ENCODE assay signal across 23 cellular contexts in genomic region chr3:17014286-17014685, GRCh38.
DNase-seq lines count a peak whose midpoint lies in the region; ATAC-seq, FAIRE-seq and TF ChIP-seq lines count a peak whose summit lies in the region.
"Had no signal": no experiment of that assay in that cellular context is flagged by ENCODE, and none has a peak within 500 bp of the region (broad histone marks: within the 10 kb centered on the region; RNA-seq: fewer than 3 reads in every experiment).

No MANE protein-coding gene starts in this region.

- 5% methylated on average over 2 of the region's 2 CpGs for WGBS in HepG2 (ENCODE audit: low lambda C conversion rate)

- TF ChIP-seq POLR2A in HepG2 (IDR thresholded peaks at IDR 0.05; ENCODE audit: insufficient read depth in 1 of 2, low read depth in 2 of 2, low read length in 2 of 2): no peak

- intact Hi-C loops in CD8-positive, alpha-beta T cell (cut with DNase I, micrococcal nuclease): no loop called here
- intact Hi-C loops in HepG2 (cut with micrococcal nuclease; ENCODE audit: unreplicated experiment): no loop called here

- H3K79me2 ChIP-seq in HepG2 (ENCODE audit: insufficient read depth, low read length): no peaks in the 10 kb centered on the region

- H3K36me3 Mint-ChIP-seq in CD8-positive, alpha-beta T cell: peaks cover 79% of the 10 kb centered on the region
- peaks cover 30% of the 10 kb centered on the region for H3K36me3 Mint-ChIP-seq in central memory CD8-positive, alpha-beta T cell (ENCODE audit: insufficient read depth)

- CTCF ChIA-PET in CD8-positive, alpha-beta T cell (lab: Charles Lee): interaction anchor here (0.6 to 1.2 kb wide), 2 partner anchors 29 to 1538 kb away, joined by 3 read pairs; no protein-coding TSS in a partner anchor
- CTCF ChIA-PET in HepG2 (lab: Yijun Ruan, JAX; ENCODE audit: low intra/inter-chr PET ratio, low total read pairs): no interaction called here

- H3K4me3 ChIP-seq in CD8-positive, alpha-beta T cell (ENCODE audit: low read depth, low read length): no peak overlapping the region
- no peak overlapping the region for H3K4me3 ChIP-seq in HepG2 (replicated peaks in 1 of 3; ENCODE audit: insufficient read depth in 1 of 3, low read depth in 2 of 3, low read length in 3 of 3)
- H3K4me3 ChIP-seq: GM23338 had no signal

- no TSS peak for BruUV-seq in HepG2 (replicated peaks; lab: Mats Ljungman, UMichigan)

- H3K27ac ChIP-seq in CD8-positive, alpha-beta T cell (ENCODE audit: low read depth, low read length): no peak overlapping the region
- H3K27ac ChIP-seq in HepG2 (ENCODE audit: extremely low read length, insufficient read depth, low read length): no peak overlapping the region
- H3K27ac ChIP-seq: C4-2B, RWPE1 had no signal

- H3K27ac Mint-ChIP-seq in CD8-positive, alpha-beta T cell: peak overlapping the region; percentile 28
- H3K27ac Mint-ChIP-seq in central memory CD8-positive, alpha-beta T cell (ENCODE audit: low read depth): peak overlapping the region; percentile 47
- H3K27ac Mint-ChIP-seq: GM23338 had no signal

- TF ChIP-seq EP300 in HepG2 (IDR thresholded peaks at IDR 0.05; ENCODE audit: low read depth in 2 of 2, low read length in 2 of 2): no peak
- no peak for TF ChIP-seq EP300 in HepG2 (CRISPR knock-in tag; IDR thresholded peaks at IDR 0.05; ENCODE audit: borderline replicate concordance)

- no peak for TF ChIP-seq CTCF in CD8-positive, alpha-beta T cell (IDR thresholded peaks at IDR 0.05)
- no peak for TF ChIP-seq CTCF in HepG2 (CRISPR knock-in tag; IDR thresholded peaks at IDR 0.05)

- peaks cover 51% of the 10 kb centered on the region for H3K4me1 Mint-ChIP-seq in CD8-positive, alpha-beta T cell (ENCODE audit: low read depth)
- peaks cover 58% of the 10 kb centered on the region for H3K4me1 Mint-ChIP-seq in central memory CD8-positive, alpha-beta T cell

- POLR2A ChIA-PET in CD8-positive, alpha-beta T cell (lab: Charles Lee): no interaction called here
- POLR2A ChIA-PET in HepG2 (lab: Yijun Ruan, JAX): no interaction called here

- no peak overlapping the region for H3K4me3 Mint-ChIP-seq in CD8-positive, alpha-beta T cell
- no peak overlapping the region for H3K4me3 Mint-ChIP-seq in central memory CD8-positive, alpha-beta T cell
- H3K4me3 Mint-ChIP-seq: GM23338 had no signal

- ATAC-seq in CD8-positive, alpha-beta T cell: no peak
- ATAC-seq in central memory CD8-positive, alpha-beta T cell (replicated peaks; ENCODE audit: extremely low read depth, poor library complexity, severe bottlenecking): no peak
- no peak for ATAC-seq in HepG2

- peaks cover 14% of the 10 kb centered on the region for H3K36me3 ChIP-seq in CD8-positive, alpha-beta T cell (ENCODE audit: insufficient read depth, low read length)
- no peaks in the 10 kb centered on the region for H3K36me3 ChIP-seq in HepG2 (replicated peaks in 1 of 2; ENCODE audit: control insufficient read depth in 1 of 2, insufficient read depth in 2 of 2, low read length in 2 of 2)

- FAIRE-seq in HepG2 (lab: Jason Lieb, UNC): peak; percentile 18
- FAIRE-seq: HTR-8/SVneo had no signal

- no peak overlapping the region for H3K4me2 ChIP-seq in HepG2 (ENCODE audit: low read depth, low read length)
- H3K4me2 ChIP-seq: GM23338 had no signal

- H3K4me1 ChIP-seq in CD8-positive, alpha-beta T cell (ENCODE audit: insufficient read depth, low read length): no peaks in the 10 kb centered on the region
- H3K4me1 ChIP-seq in HepG2 (ENCODE audit: insufficient read depth, low read length): peaks cover 12% of the 10 kb centered on the region

- no peak for DNase-seq in CD8-positive, alpha-beta T cell
- DNase-seq in central memory CD8-positive, alpha-beta T cell (ENCODE audit: low spot score in 2 of 2): no peak
- DNase-seq in HepG2 (ENCODE audit: low spot score) (peak; percentile 4), renal cortical epithelial cell (ENCODE audit: low read depth) (peak; percentile 21), hepatic stellate cell (ENCODE audit: low spot score) (no peak), DMS153 treated with DMSO at 0.1 percent for 48 hours (lab: John Stamatoyannopoulos, UW; ENCODE audit: unreplicated experiment) (no peak), DMS 273 (lab: John Stamatoyannopoulos, UW; ENCODE audit: unreplicated experiment) (no peak)
- DNase-seq in stimulated activated CD4-positive, alpha-beta T cell treated with anti-CD3 and anti-CD28 coated beads, Interleukin-15, amount 100 ng/mL, for 24 hours: no peak
- DNase-seq: DMS79 treated with DMSO at 0.1 percent for 48 hours; HCEC 1CT; IMR-90; NCI-H1105; NCI-H2029 treated with DMSO at 0.1 percent for 48 hours; NCI-H2171; NCI-H345; NCI-H524; NCI-H774; NK-92 treated with Interleukin-12 subunit alpha and Interleukin-12 subunit beta, amount 100 ng/mL, for 24 hours; SHP77 treated with DMSO at 0.1 percent for 48 hours had no signal

- in situ Hi-C loops in HepG2 (cut with HindIII; ENCODE audit: extremely low pct_ligation_motif_present, low pct_unique_long_range_greater_than_20kb): no loop called here

- no peak for TF ChIP-seq RAD21 in HepG2 (CRISPR knock-in tag; IDR thresholded peaks at IDR 0.05)

- H3K27me3 ChIP-seq in CD8-positive, alpha-beta T cell (ENCODE audit: insufficient read depth, low read length): no peaks in the 10 kb centered on the region
- no peaks in the 10 kb centered on the region for H3K27me3 ChIP-seq in HepG2 (ENCODE audit: control insufficient read depth in 1 of 2, insufficient read depth in 2 of 2, low read length in 2 of 2)

- H4K20me1 ChIP-seq in HepG2 (ENCODE audit: insufficient read depth, low read length): no peaks in the 10 kb centered on the region

- H3K9me3 ChIP-seq in CD8-positive, alpha-beta T cell (ENCODE audit: low read length): no peaks in the 10 kb centered on the region
- no peaks in the 10 kb centered on the region for H3K9me3 ChIP-seq in HepG2 (ENCODE audit: low read length)

- no peaks in the 10 kb centered on the region for H3K27me3 Mint-ChIP-seq in CD8-positive, alpha-beta T cell (ENCODE audit: low read depth)
- no peaks in the 10 kb centered on the region for H3K27me3 Mint-ChIP-seq in central memory CD8-positive, alpha-beta T cell

- no peaks in the 10 kb centered on the region for H3K9me3 Mint-ChIP-seq in CD8-positive, alpha-beta T cell
- no peaks in the 10 kb centered on the region for H3K9me3 Mint-ChIP-seq in central memory CD8-positive, alpha-beta T cell
- H3K9me3 Mint-ChIP-seq: GM23338 had no signal

- H2AFZ ChIP-seq in HepG2 (ENCODE audit: low read length): no peak overlapping the region
- H2AFZ ChIP-seq: GM23338 had no signal

- H3K9ac ChIP-seq in HepG2 (ENCODE audit: insufficient read depth, low read depth, low read length): no peak overlapping the region

TF ChIP-seq in HepG2, 621 proteins besides CTCF, POLR2A, EP300 and RAD21 (continues in another document):
- no peak for TF ChIP-seq ZHX1 (CRISPR knock-in tag; IDR thresholded peaks at IDR 0.05; ENCODE audit: low read depth)
- no peak for TF ChIP-seq SRF (IDR thresholded peaks at IDR 0.05; ENCODE audit: low read depth, low read length)
- TF ChIP-seq ZBTB7B (CRISPR knock-in tag; IDR thresholded peaks at IDR 0.05): no peak
- no peak for TF ChIP-seq ZNF468 (CRISPR knock-in tag; IDR thresholded peaks at IDR 0.05)
- no peak for TF ChIP-seq DRAP1 (CRISPR knock-in tag; IDR thresholded peaks at IDR 0.05)
- no peak for TF ChIP-seq EED (CRISPR knock-in tag; IDR thresholded peaks at IDR 0.05)
- TF ChIP-seq NR2C2 (CRISPR knock-in tag; IDR thresholded peaks at IDR 0.05; ENCODE audit: borderline replicate concordance): no peak
- TF ChIP-seq ZNF709 (CRISPR knock-in tag; IDR thresholded peaks at IDR 0.05): no peak
- no peak for TF ChIP-seq ZNF546 (CRISPR knock-in tag; conservative IDR thresholded peaks at IDR 0.05)
- TF ChIP-seq SUZ12 (IDR thresholded peaks at IDR 0.05; ENCODE audit: low read depth, low read length): no peak
- no peak for TF ChIP-seq ZNF292 (CRISPR knock-in tag; IDR thresholded peaks at IDR 0.05; ENCODE audit: borderline replicate concordance, low read depth)
- TF ChIP-seq MTF1 (CRISPR knock-in tag; IDR thresholded peaks at IDR 0.05): no peak
- no peak for TF ChIP-seq ZBTB33 (CRISPR knock-in tag; IDR thresholded peaks at IDR 0.05)

Comparison
In these comparisons a context has a peak if more than half of its experiments do, and no peak if none do; other contexts are left out.
1. DNase-seq: peak in HepG2 (single experiment) and renal cortical epithelial cell (single experiment); none in CD8-positive, alpha-beta T cell (0 of 7), central memory CD8-positive, alpha-beta T cell (0 of 2), hepatic stellate cell (single experiment), DMS153 treated with DMSO at 0.1 percent for 48 hours (single experiment), stimulated activated CD4-positive, alpha-beta T cell treated with anti-CD3 and anti-CD28 coated beads, Interleukin-15, amount 100 ng/mL, for 24 hours (single experiment) and DMS 273 (single experiment).